13 cellular contexts compared by ENCODE assay signal in the genomic region with DNA sequence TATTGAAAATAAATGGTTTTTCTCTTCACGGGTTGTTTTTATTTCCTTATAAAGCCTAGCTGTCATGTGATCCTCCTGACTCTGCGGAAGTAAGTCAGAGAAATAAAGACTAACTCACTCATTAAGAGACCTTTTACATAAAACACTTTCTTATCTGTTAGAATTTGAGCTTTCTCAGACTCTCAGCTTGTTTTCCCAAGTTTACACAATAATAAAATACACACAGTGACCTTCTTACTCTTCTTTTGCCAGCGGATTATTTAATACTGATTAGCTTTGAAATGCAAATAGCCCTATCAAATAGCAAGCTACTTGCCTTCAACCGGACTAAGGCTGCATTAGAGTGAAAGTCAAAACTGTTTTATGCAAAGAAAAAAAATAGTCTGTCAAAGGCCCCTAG. TPM values are rescaled to one million over a fixed set of nuclear protein-coding genes. Genes with fewer than 3 reads are reported as not detected.
DNase-seq lines count a peak whose midpoint lies in the region; ATAC-seq, FAIRE-seq and TF ChIP-seq lines count a peak whose summit lies in the region.
"Had no signal": no experiment of that assay in that cellular context is flagged by ENCODE, and none has a peak within 500 bp of the region (broad histone marks: within the 10 kb centered on the region; RNA-seq: fewer than 3 reads in every experiment).

No MANE protein-coding gene starts in this region.

- H3K27me3 ChIP-seq in iPS-20b (ENCODE audit: insufficient read depth, low read length) (no peaks in the 10 kb centered on the region), pancreas (no peaks in the 10 kb centered on the region), psoas muscle (ENCODE audit: insufficient read depth in 3 of 3, low read length in 2 of 3) (no peaks in the 10 kb centered on the region)
- H3K27me3 ChIP-seq: sigmoid colon had no signal

- H3K36me3 Mint-ChIP-seq in brain: no peaks in the 10 kb centered on the region

- intact Hi-C loops in pancreas (cut with DNase I): no loop called here
- intact Hi-C loops in psoas muscle (cut with DNase I): no loop called here

- H3K27ac Mint-ChIP-seq in brain: peak overlapping the region in 3 of 5 experiments; percentile 72 to 87 (median 84)

- peaks cover 3% of the 10 kb centered on the region for H3K27me3 Mint-ChIP-seq in brain

- H3K9me3 ChIP-seq in HEK293 (ENCODE audit: control insufficient read depth, insufficient read depth, low read depth, low read length): no peaks in the 10 kb centered on the region
- no peaks in the 10 kb centered on the region for H3K9me3 ChIP-seq in iPS-20b (ENCODE audit: insufficient read depth, low read depth, low read length)
- no peaks in the 10 kb centered on the region for H3K9me3 ChIP-seq in pancreas
- H3K9me3 ChIP-seq in psoas muscle: no peaks in the 10 kb centered on the region
- H3K9me3 ChIP-seq: sigmoid colon had no signal

- peak overlapping the region; percentile 64 to 81 (median 74) for H3K4me3 Mint-ChIP-seq in brain

- peaks cover 21% of the 10 kb centered on the region for H3K4me1 Mint-ChIP-seq in brain

- H3K27ac ChIP-seq in HEK293 (ENCODE audit: extremely low read depth, low read depth, low read length) (peak overlapping the region; percentile 45; the same call in 1 of the 2 replicates), iPS-20b (ENCODE audit: low read length) (no peak overlapping the region), pancreas (peak overlapping the region; percentile 43 to 89 (median 70)), psoas muscle (no peak overlapping the region)
- H3K27ac ChIP-seq: sigmoid colon had no signal

- no peak for TF ChIP-seq CTCF in HEK293 (tag by site-specific recombination; IDR thresholded peaks at IDR 0.05)
- no peak for TF ChIP-seq CTCF in brain (conservative IDR thresholded peaks at IDR 0.05)
- TF ChIP-seq CTCF in pancreas (IDR thresholded peaks at IDR 0.05): no peak
- no peak for TF ChIP-seq CTCF in psoas muscle (IDR thresholded peaks at IDR 0.05)

- DNase-seq in pancreas (no peak), psoas muscle (no peak), SK-N-DZ (ENCODE audit: low spot score) (no peak), cerebellar nuclear complex (lab: John Stamatoyannopoulos, UW) (no peak)
- DNase-seq in stimulated activated CD8-positive, alpha-beta memory T cell treated with anti-CD3 and anti-CD28 coated beads, Interleukin-4, amount 100 ng/mL, for 48 hours: no peak
- DNase-seq: kidney, NCI-H2029, sigmoid colon, T-helper 9 cell, trophoblast cell had no signal

- ATAC-seq in pancreas (peak; percentile 61 to 72 (median 67)), psoas muscle (no peak)

- H3K9ac ChIP-seq in iPS-20b (ENCODE audit: low read depth, low read length): peak overlapping the region; percentile 57; the same call in 1 of the 2 replicates

- no peaks in the 10 kb centered on the region for H3K36me3 ChIP-seq in HEK293 (ENCODE audit: control insufficient read depth in 2 of 2, insufficient read depth in 1 of 2, low read length in 2 of 2)
- no peaks in the 10 kb centered on the region for H3K36me3 ChIP-seq in iPS-20b (ENCODE audit: insufficient read depth, low read depth, low read length)
- H3K36me3 ChIP-seq in pancreas: no peaks in the 10 kb centered on the region
- no peaks in the 10 kb centered on the region for H3K36me3 ChIP-seq in psoas muscle (ENCODE audit: insufficient read depth in 1 of 2, low read depth in 1 of 2)
- H3K36me3 ChIP-seq: sigmoid colon had no signal

- WGBS in pancreas, 2 donors: 4 to 6% methylated on average over 4 of the region's 4 CpGs
- WGBS in psoas muscle, 3 donors: 14 to 22% (median 15%) methylated on average over 4 of the region's 4 CpGs

- H3K9me3 Mint-ChIP-seq in brain: no peaks in the 10 kb centered on the region

- peaks cover 6% of the 10 kb centered on the region for H3K4me1 ChIP-seq in HEK293 (ENCODE audit: control insufficient read depth, insufficient read depth, low read length)
- H3K4me1 ChIP-seq in iPS-20b (ENCODE audit: insufficient read depth, low read length): peaks cover 8% of the 10 kb centered on the region; the same call in 1 of the 2 replicates
- peaks cover 0 to 37% (median 29%) of the 10 kb centered on the region in 3 donors for H3K4me1 ChIP-seq in pancreas
- no peaks in the 10 kb centered on the region for H3K4me1 ChIP-seq in psoas muscle
- H3K4me1 ChIP-seq: sigmoid colon had no signal

- POLR2A ChIA-PET in HEK293 (lab: Yijun Ruan, JAX): interaction anchor here (0.7 to 1.3 kb wide), 3 partner anchors 14 to 1965 kb away, joined by 3 to 11 read pairs (median 6); no protein-coding TSS in a partner anchor

- FAIRE-seq in pancreas (lab: Jason Lieb, UNC): no peak
- FAIRE-seq: kidney had no signal

- H3K4me3 ChIP-seq in HEK293 (ENCODE audit: low read depth, low read length) (no peak overlapping the region), iPS-20b (ENCODE audit: low read length) (peak overlapping the region; percentile 81), pancreas (peak overlapping the region in 1 of 4 donors; percentile 17), psoas muscle (no peak overlapping the region)
- H3K4me3 ChIP-seq: sigmoid colon had no signal

- CTCF ChIA-PET in HEK293 (lab: Yijun Ruan, JAX): interaction anchor here (1.7 to 1.8 kb wide), 2 partner anchors 81 to 119 kb away, joined by 6 to 7 read pairs; no protein-coding TSS in a partner anchor

TF ChIP-seq in HEK293, 187 proteins besides CTCF, POLR2A, EP300 and RAD21:
- no peak for TF ChIP-seq ZNF140 (tag by site-specific recombination; IDR thresholded peaks at IDR 0.05)
- peak; percentile 42; the same call in 1 of the 2 replicates for TF ChIP-seq PRDM1 (tag by site-specific recombination; IDR thresholded peaks at IDR 0.05)
- TF ChIP-seq, protein P1, sequence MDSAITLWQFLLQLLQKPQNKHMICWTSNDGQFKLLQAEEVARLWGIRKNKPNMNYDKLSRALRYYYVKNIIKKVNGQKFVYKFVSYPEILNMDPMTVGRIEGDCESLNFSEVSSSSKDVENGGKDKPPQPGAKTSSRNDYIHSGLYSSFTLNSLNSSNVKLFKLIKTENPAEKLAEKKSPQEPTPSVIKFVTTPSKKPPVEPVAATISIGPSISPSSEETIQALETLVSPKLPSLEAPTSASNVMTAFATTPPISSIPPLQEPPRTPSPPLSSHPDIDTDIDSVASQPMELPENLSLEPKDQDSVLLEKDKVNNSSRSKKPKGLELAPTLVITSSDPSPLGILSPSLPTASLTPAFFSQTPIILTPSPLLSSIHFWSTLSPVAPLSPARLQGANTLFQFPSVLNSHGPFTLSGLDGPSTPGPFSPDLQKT (IDR thresholded peaks at IDR 0.05; ENCODE audit: borderline replicate concordance, low read depth, low read length): no peak
- TF ChIP-seq, protein P2, sequence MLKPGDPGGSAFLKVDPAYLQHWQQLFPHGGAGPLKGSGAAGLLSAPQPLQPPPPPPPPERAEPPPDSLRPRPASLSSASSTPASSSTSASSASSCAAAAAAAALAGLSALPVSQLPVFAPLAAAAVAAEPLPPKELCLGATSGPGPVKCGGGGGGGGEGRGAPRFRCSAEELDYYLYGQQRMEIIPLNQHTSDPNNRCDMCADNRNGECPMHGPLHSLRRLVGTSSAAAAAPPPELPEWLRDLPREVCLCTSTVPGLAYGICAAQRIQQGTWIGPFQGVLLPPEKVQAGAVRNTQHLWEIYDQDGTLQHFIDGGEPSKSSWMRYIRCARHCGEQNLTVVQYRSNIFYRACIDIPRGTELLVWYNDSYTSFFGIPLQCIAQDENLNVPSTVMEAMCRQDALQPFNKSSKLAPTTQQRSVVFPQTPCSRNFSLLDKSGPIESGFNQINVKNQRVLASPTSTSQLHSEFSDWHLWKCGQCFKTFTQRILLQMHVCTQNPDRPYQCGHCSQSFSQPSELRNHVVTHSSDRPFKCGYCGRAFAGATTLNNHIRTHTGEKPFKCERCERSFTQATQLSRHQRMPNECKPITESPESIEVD (tag by site-specific recombination; IDR thresholded peaks at IDR 0.05): peak; percentile 37; the same call in 1 of the 2 replicates
- TF ChIP-seq, protein P3, sequence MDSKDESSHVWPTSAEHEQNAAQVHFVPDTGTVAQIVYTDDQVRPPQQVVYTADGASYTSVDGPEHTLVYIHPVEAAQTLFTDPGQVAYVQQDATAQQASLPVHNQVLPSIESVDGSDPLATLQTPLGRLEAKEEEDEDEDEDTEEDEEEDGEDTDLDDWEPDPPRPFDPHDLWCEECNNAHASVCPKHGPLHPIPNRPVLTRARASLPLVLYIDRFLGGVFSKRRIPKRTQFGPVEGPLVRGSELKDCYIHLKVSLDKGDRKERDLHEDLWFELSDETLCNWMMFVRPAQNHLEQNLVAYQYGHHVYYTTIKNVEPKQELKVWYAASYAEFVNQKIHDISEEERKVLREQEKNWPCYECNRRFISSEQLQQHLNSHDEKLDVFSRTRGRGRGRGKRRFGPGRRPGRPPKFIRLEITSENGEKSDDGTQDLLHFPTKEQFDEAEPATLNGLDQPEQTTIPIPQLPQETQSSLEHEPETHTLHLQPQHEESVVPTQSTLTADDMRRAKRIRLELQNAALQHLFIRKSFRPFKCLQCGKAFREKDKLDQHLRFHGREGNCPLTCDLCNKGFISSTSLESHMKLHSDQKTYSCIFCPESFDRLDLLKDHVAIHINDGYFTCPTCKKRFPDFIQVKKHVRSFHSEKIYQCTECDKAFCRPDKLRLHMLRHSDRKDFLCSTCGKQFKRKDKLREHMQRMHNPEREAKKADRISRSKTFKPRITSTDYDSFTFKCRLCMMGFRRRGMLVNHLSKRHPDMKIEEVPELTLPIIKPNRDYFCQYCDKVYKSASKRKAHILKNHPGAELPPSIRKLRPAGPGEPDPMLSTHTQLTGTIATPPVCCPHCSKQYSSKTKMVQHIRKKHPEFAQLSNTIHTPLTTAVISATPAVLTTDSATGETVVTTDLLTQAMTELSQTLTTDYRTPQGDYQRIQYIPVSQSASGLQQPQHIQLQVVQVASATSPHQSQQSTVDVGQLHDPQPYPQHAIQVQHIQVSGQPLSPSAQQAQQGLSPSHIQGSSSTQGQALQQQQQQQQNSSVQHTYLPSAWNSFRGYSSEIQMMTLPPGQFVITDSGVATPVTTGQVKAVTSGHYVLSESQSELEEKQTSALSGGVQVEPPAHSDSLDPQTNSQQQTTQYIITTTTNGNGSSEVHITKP (tag by site-specific recombination; IDR thresholded peaks at IDR 0.05): 0 out of 2 replicates have a peak, but pooled peaks have one; percentile 41

RNA-seq across cellular contexts. Expression of a gene that starts 45.5 kb away (rescaled TPM):
- polyA plus RNA-seq in brain (ENCODE audit: insufficient read depth, low read depth, low replicate concordance): 17.3 TPM
- 10 to 100 TPM; 11.7 to 24.8 (median 16.4) TPM for total RNA-seq in pancreas
- 1 to 10 TPM; 5.1 to 5.8 TPM for polyA plus RNA-seq in pancreas
- under 1 TPM; 0.02 to 0.62 (median 0.12) TPM for total RNA-seq in psoas muscle
- under 1 TPM; 0.01 to 0.06 (median 0.04) TPM for polyA plus RNA-seq in psoas muscle
- 29.4 and 38.8 TPM in 2 replicates for polyA plus RNA-seq in SK-N-DZ (2014; cell fraction: cytosol; rRNA removed)
- polyA plus RNA-seq in SK-N-DZ (2014; cell fraction: nucleus; rRNA removed): 7.1 and 11.7 TPM in 2 replicates

Comparison
In these comparisons a context has a peak if more than half of its experiments do, and no peak if none do; other contexts are left out.
1. H3K27ac ChIP-seq: peak in HEK293 (single experiment) and pancreas (4 of 4); none in iPS-20b (single experiment) and psoas muscle (single experiment).
2. ATAC-seq: peak in pancreas (4 of 4); none in psoas muscle (0 of 4).
3. RNA of a gene that starts 45.5 kb away (polyA plus RNA-seq): 17.3 TPM in brain (single experiment) and 5.1 to 5.8 TPM in pancreas; 0.01 to 0.06 TPM in psoas muscle; every median in the first group is over 4 times any median in the second.